Comparison of ENCODE assay signal across 10 cellular contexts in the genomic region with DNA sequence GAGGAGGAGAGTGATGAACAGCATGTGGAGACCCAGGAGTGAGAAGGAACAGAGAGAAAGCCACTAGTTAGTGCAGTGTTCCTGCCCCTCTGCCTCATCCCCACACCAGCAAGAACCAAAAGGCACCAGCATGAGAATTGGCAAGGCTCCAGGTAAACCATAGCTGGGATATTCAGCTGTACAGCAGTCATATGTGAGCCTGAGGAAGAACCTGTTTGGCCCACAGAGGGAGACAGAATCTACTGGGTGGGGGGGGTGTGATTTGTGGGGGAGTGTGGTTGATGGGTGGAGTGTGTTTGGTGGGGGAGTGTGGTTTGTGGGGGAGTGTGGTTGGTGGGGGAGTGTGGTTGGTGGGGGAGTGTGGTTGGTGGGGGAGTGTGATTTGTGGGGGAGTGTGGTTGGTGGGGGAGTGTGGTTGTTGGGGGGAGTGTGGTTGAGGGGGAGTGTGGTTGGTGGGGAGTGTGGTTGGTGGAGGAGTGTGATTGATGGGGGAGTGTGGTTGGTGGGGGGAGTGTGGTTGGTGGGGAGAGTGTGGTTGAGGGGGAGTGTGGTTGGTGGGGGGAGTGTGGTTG. TPM values are rescaled to one million over a fixed set of nuclear protein-coding genes. Genes with fewer than 3 reads are reported as not detected.
DNase-seq lines count a peak whose midpoint lies in the region; ATAC-seq and TF ChIP-seq lines count a peak whose summit lies in the region.
"Had no signal": no experiment of that assay in that cellular context is flagged by ENCODE, and none has a peak within 500 bp of the region (broad histone marks: within the 10 kb centered on the region; RNA-seq: fewer than 3 reads in every experiment).

No MANE protein-coding gene starts in this region.

- peak; percentile 10 to 62 (median 29) for DNase-seq in stimulated activated naive CD4-positive, alpha-beta T cell (lab: John Stamatoyannopoulos, UW)
- no peak for DNase-seq in stimulated activated naive CD4-positive, alpha-beta T cell treated with Interleukin-2 at 50 U/mL for 16 hours (lab: John Stamatoyannopoulos, UW)
- DNase-seq in T-helper 22 cell (ENCODE audit: low read depth) (peak; percentile 22), esophagus squamous epithelium (lab: John Stamatoyannopoulos, UW) (no peak), NCI-H1436 treated with DMSO at 0.1 percent for 48 hours (lab: John Stamatoyannopoulos, UW) (no peak), 8988T (no peak), SKM-1 (lab: John Stamatoyannopoulos, UW; ENCODE audit: unreplicated experiment) (no peak)
- DNase-seq: stimulated activated naive B cell treated with anti-CD40 and anti-IgM and Interleukin-4, amounts not matched to agents 10 μg/mL and 1 μg/mL and 100 μg/mL, for 72 hours had no signal

- TF ChIP-seq CTCF in esophagus squamous epithelium (IDR thresholded peaks at IDR 0.05), result no peak

- H3K9me3 ChIP-seq in esophagus squamous epithelium, result no peaks in the 10 kb centered on the region
- H3K9me3 ChIP-seq: SJCRH30 had no signal

- no peak for TF ChIP-seq POLR2A in esophagus squamous epithelium (IDR thresholded peaks at IDR 0.05)

- peaks cover 50 to 95% (median 55%) of the 10 kb centered on the region in 3 donors for H3K4me1 ChIP-seq in esophagus squamous epithelium
- H3K4me1 ChIP-seq: SJCRH30 had no signal

- intact Hi-C loops in esophagus squamous epithelium (cut with DNase I), result no loop called here

- H3K27me3 ChIP-seq in esophagus squamous epithelium, result no peaks in the 10 kb centered on the region
- H3K27me3 ChIP-seq: SJCRH30 had no signal

- no peak overlapping the region for H3K4me3 ChIP-seq in esophagus squamous epithelium
- H3K4me3 ChIP-seq: SJCRH30 had no signal

- peaks cover 0 to 10% (median 0%) of the 10 kb centered on the region in 3 donors for H3K36me3 ChIP-seq in esophagus squamous epithelium
- H3K36me3 ChIP-seq: SJCRH30 had no signal

- no peak for ATAC-seq in GM21390 (IDR thresholded peaks at IDR 0.05; ENCODE audit: unreplicated experiment)
- ATAC-seq: stimulated activated naive B cell treated with anti-CD40 and anti-IgM and Interleukin-4, amounts not matched to agents 10 μg/mL and 1 μg/mL and 100 μg/mL, for 72 hours had no signal

- peak overlapping the region; percentile 65 to 93 (median 87) for H3K27ac ChIP-seq in esophagus squamous epithelium
- H3K27ac ChIP-seq: SJCRH30 had no signal

RNA-seq across cellular contexts. Expression of gene MINK1, which starts 19.4 kb away (rescaled TPM):
- 100 to 1,000 TPM in 3 of 4 donors, 10 to 100 TPM in 1; 50.1 to 156 (median 117) TPM for total RNA-seq in esophagus squamous epithelium

RNA-seq across cellular contexts. Expression of gene PLD2, which starts 45.6 kb away (rescaled TPM):
- total RNA-seq in esophagus squamous epithelium, result 100 to 1,000 TPM in 1 of 4 donors, 10 to 100 TPM in 3; 38.7 to 114 (median 86.7) TPM

RNA-seq across cellular contexts. Expression of gene C17orf107, which starts 46.7 kb away (rescaled TPM):
- total RNA-seq in esophagus squamous epithelium, result 1 to 10 TPM in 1 of 4 donors, under 1 TPM in 3; 0.27 to 2.7 (median 0.92) TPM

RNA-seq across cellular contexts. Expression of gene CHRNE, which starts 50.3 kb away (rescaled TPM):
- total RNA-seq in esophagus squamous epithelium, result under 1 TPM in 1 of 4 donors, not detected in 3; 0.57 TPM

Comparison
In these comparisons a context has a peak if more than half of its experiments do, and no peak if none do; other contexts are left out.
1. DNase-seq: peak in stimulated activated naive CD4-positive, alpha-beta T cell (6 of 6) and T-helper 22 cell (single experiment); none in stimulated activated naive CD4-positive, alpha-beta T cell treated with Interleukin-2 at 50 U/mL for 16 hours (single experiment), esophagus squamous epithelium (single experiment), NCI-H1436 treated with DMSO at 0.1 percent for 48 hours (single experiment), 8988T (single experiment) and SKM-1 (single experiment).